ENCODE assay signal across 8 cellular contexts in the genomic region with DNA sequence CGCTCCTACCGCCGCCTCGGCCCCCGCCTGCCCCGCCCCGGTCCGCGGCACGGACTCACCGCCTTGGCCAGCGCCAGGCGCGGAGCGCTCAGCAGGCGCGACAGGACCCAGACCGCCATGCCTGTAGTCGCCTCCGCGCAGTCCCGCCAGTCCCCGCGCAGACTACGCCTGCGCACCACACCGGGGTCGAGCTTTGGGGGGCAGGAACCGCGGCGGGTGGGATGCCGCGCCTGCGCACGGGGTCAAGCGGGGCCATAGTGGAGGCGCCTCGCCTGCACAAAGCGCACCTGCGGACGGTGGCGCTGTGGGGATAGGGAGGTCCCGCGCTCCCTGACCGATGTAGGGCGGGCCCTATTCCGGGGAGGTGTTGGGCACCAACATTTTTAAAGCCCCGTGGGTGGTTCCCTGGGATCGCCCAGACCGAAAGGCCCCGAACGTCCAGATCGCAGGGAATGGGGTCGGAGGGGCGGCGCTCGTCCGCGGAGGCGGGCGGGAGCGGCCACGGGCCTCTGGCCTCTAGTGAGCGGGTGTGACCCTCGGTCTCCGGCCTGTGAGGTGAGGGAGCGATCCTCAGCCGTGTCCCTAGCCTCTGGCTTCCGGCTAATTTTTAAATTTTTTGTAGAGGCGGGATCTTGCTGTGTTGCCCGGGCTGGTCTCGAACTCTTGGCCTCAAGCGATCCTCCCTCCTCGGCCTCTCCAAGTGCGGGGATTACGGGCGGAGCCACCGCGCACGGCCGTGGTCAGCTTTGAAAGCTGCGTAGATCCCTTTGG.
DNase-seq lines count a peak whose midpoint lies in the region; ATAC-seq lines count a peak whose summit lies in the region.

No MANE protein-coding gene starts in this region.

- H3K4me1 Mint-ChIP-seq in T-cell = peaks cover 4 to 11% (median 5%) of the 10 kb centered on the region in 3 donors

- DNase-seq in Caki2 (ENCODE audit: low read depth) = peak; percentile 83
- DNase-seq in HT-29 (ENCODE audit: low spot score) = peak; percentile 12
- peak; percentile 52 to 82 (median 70) for DNase-seq in T-cell
- peak; percentile 92 for DNase-seq in astrocyte of the hippocampus (ENCODE audit: low read depth, low spot score)
- no peak for DNase-seq in Kasumi-1 (lab: John Stamatoyannopoulos, UW)

- H3K27me3 Mint-ChIP-seq in T-cell = no peaks in the 10 kb centered on the region

- peak overlapping the region; percentile 61 to 79 (median 78) for H3K4me3 Mint-ChIP-seq in T-cell

- CTCF ChIA-PET in T-cell (lab: Charles Lee) = no interaction called here

- H3K36me3 Mint-ChIP-seq in T-cell = peaks cover 18% of the 10 kb centered on the region

- H3K9me3 Mint-ChIP-seq in T-cell = no peaks in the 10 kb centered on the region

- in situ Hi-C loops in Caki2 (cut with HindIII; ENCODE audit: low pct_unique_long_range_greater_than_20kb, low sequenced_read_pairs) = no loop called here

- ATAC-seq in GM19467 (IDR thresholded peaks at IDR 0.05; ENCODE audit: unreplicated experiment) = peak; percentile 84
- peak; percentile 91 to 93 (median 92) for ATAC-seq in T-cell (replicated peaks in 1 of 4)

- H3K27ac Mint-ChIP-seq in T-cell = peak overlapping the region; percentile 11 to 16

- peak overlapping the region; percentile 68 for H3K4me3 ChIP-seq in iPS-18c (ENCODE audit: insufficient read depth, low read depth, low read length)
- H3K4me3 ChIP-seq in skin epidermis = peak overlapping the region; percentile 25 to 57 (median 34)

- peaks cover 2% of the 10 kb centered on the region for H3K9me3 ChIP-seq in iPS-18c (ENCODE audit: control insufficient read depth, insufficient read depth, low read length)

- H3K27ac ChIP-seq in skin epidermis = peak overlapping the region in 14 of 21 experiments; percentile 1 to 77 (median 54)

- POLR2A ChIA-PET in T-cell (lab: Charles Lee) = no interaction called here

Comparison
In these comparisons a context has a peak if more than half of its experiments do, and no peak if none do; other contexts are left out.
1. DNase-seq: peak in Caki2 (single experiment), HT-29 (single experiment), T-cell (34 of 34) and astrocyte of the hippocampus (single experiment); none in Kasumi-1 (0 of 2).